In genomic region chr1:153439273-153439672, GRCh38 we compare ENCODE assay signal across 35 cellular contexts. TPM values are rescaled to one million over a fixed set of nuclear protein-coding genes. Genes with fewer than 3 reads are reported as not detected.
"Had no signal": no experiment of that assay in that cellular context is flagged by ENCODE, and none has a peak within 500 bp of the region (broad histone marks: within the 10 kb centered on the region; RNA-seq: fewer than 3 reads in every experiment).

No MANE protein-coding gene starts in this region.

- ATAC-seq: activated CD4-positive, alpha-beta T cell treated with anti-CD3 and anti-CD28 coated beads for 36 hours; activated CD4-positive, CD25-positive, alpha-beta regulatory T cell treated with anti-CD3 and anti-CD28 coated beads, Interleukin-2, amount 50 U/mL, for 24 hours; activated CD8-positive, alpha-beta memory T cell treated with anti-CD3 and anti-CD28 coated beads, Interleukin-2, amount 10 ng/mL, durations not matched to agents 7 days and 5 days; activated CD8-positive, alpha-beta T cell treated with anti-CD3 and anti-CD28 coated beads, Interleukin-2, amount 10 ng/mL, durations not matched to agents 7 days and 5 days had no signal

- H3K4me1 Mint-ChIP-seq: activated B cell treated with CpG ODN at 0.5 μM for 24 hours; activated CD4-positive, alpha-beta memory T cell treated with anti-CD3 and anti-CD28 coated beads, Interleukin-2, amount 10 ng/mL, durations not matched to agents 7 days and 5 days; activated CD4-positive, alpha-beta T cell treated with anti-CD3 and anti-CD28 coated beads for 36 hours; activated CD4-positive, alpha-beta T cell treated with anti-CD3 and anti-CD28 coated beads, Interleukin-2, amount 10 ng/mL, durations not matched to agents 7 days and 5 days; activated CD8-positive, alpha-beta memory T cell treated with anti-CD3 and anti-CD28 coated beads, Interleukin-2, amount 10 ng/mL, durations not matched to agents 7 days and 5 days; activated naive CD4-positive, alpha-beta T cell treated with anti-CD3 and anti-CD28 coated beads, Interleukin-2, amount 10 ng/mL, durations not matched to agents 7 days and 5 days; activated naive CD4-positive, alpha-beta T cell treated with anti-CD3 and anti-CD28 coated beads, Interleukin-2, amount 50 U/mL, for 24 hours; brain; central memory CD8-positive, alpha-beta T cell had no signal

- H3K27ac Mint-ChIP-seq: activated B cell treated with CpG ODN at 0.5 μM for 24 hours; activated CD4-positive, alpha-beta memory T cell treated with anti-CD3 and anti-CD28 coated beads, Interleukin-2, amount 10 ng/mL, durations not matched to agents 7 days and 5 days; activated CD4-positive, alpha-beta T cell treated with anti-CD3 and anti-CD28 coated beads for 36 hours; activated CD4-positive, alpha-beta T cell treated with anti-CD3 and anti-CD28 coated beads, Interleukin-2, amount 10 ng/mL, durations not matched to agents 7 days and 5 days; activated CD8-positive, alpha-beta memory T cell treated with anti-CD3 and anti-CD28 coated beads, Interleukin-2, amount 10 ng/mL, durations not matched to agents 7 days and 5 days; activated CD8-positive, alpha-beta T cell treated with anti-CD3 and anti-CD28 coated beads, Interleukin-2, amount 10 ng/mL, durations not matched to agents 7 days and 5 days; activated naive CD4-positive, alpha-beta T cell treated with anti-CD3 and anti-CD28 coated beads, Interleukin-2, amount 10 ng/mL, durations not matched to agents 7 days and 5 days; activated naive CD4-positive, alpha-beta T cell treated with anti-CD3 and anti-CD28 coated beads, Interleukin-2, amount 50 U/mL, for 24 hours; activated naive CD8-positive, alpha-beta T cell; activated T-cell treated with anti-CD3 and anti-CD28 coated beads, Interleukin-2, amount 50 U/mL, for 24 hours; activated T-helper 2 cell treated with anti-CD3 and anti-CD28 coated beads, Interferon-gamma antibody, Interleukin-2, Interleukin-4, amounts not matched to agents 10 μg/mL and 5 μg/mL and 100 μg/mL, durations not matched to agents 14 hours and 24 hours and 36 hours; brain; T-helper 1 cell treated with Interleukin-12 subunit alpha and Interleukin-12 subunit beta and Interleukin-4 antibody, amounts not matched to agents 30 μg/mL and 1 μg/mL, for 36 hours; T-helper 2 cell treated with Interferon-gamma antibody and Interleukin-4, amounts not matched to agents 5 μg/mL and 100 μg/mL, for 36 hours had no signal

- H3K4me3 Mint-ChIP-seq: activated B cell treated with CpG ODN at 0.5 μM for 24 hours; activated CD4-positive, alpha-beta memory T cell treated with anti-CD3 and anti-CD28 coated beads, Interleukin-2, amount 10 ng/mL, durations not matched to agents 7 days and 5 days; activated CD4-positive, alpha-beta T cell treated with anti-CD3 and anti-CD28 coated beads for 36 hours; activated CD4-positive, alpha-beta T cell treated with anti-CD3 and anti-CD28 coated beads, Interleukin-2, amount 10 ng/mL, durations not matched to agents 7 days and 5 days; activated CD8-positive, alpha-beta memory T cell treated with anti-CD3 and anti-CD28 coated beads, Interleukin-2, amount 10 ng/mL, durations not matched to agents 7 days and 5 days; activated CD8-positive, alpha-beta T cell treated with anti-CD3 and anti-CD28 coated beads, Interleukin-2, amount 10 ng/mL, durations not matched to agents 7 days and 5 days; activated naive CD4-positive, alpha-beta T cell treated with anti-CD3 and anti-CD28 coated beads, Interleukin-2, amount 10 ng/mL, durations not matched to agents 7 days and 5 days; activated naive CD4-positive, alpha-beta T cell treated with anti-CD3 and anti-CD28 coated beads, Interleukin-2, amount 50 U/mL, for 24 hours; activated naive CD8-positive, alpha-beta T cell; activated T-cell treated with anti-CD3 and anti-CD28 coated beads, Interleukin-2, amount 50 U/mL, for 24 hours; brain; central memory CD8-positive, alpha-beta T cell; T-helper 1 cell treated with Interleukin-12 subunit alpha and Interleukin-12 subunit beta and Interleukin-4 antibody, amounts not matched to agents 30 μg/mL and 1 μg/mL, for 36 hours; T-helper 2 cell treated with Interferon-gamma antibody and Interleukin-4, amounts not matched to agents 5 μg/mL and 100 μg/mL, for 36 hours had no signal

- H3K36me3 Mint-ChIP-seq: activated CD8-positive, alpha-beta memory T cell treated with anti-CD3 and anti-CD28 coated beads, Interleukin-2, amount 10 ng/mL, durations not matched to agents 7 days and 5 days; activated naive CD4-positive, alpha-beta T cell treated with anti-CD3 and anti-CD28 coated beads, Interleukin-2, amount 10 ng/mL, durations not matched to agents 7 days and 5 days; activated naive CD4-positive, alpha-beta T cell treated with anti-CD3 and anti-CD28 coated beads, Interleukin-2, amount 50 U/mL, for 24 hours; activated naive CD8-positive, alpha-beta T cell; brain had no signal

- H3K9me3 Mint-ChIP-seq: activated B cell treated with CpG ODN at 0.5 μM for 24 hours; activated CD4-positive, alpha-beta memory T cell treated with anti-CD3 and anti-CD28 coated beads, Interleukin-2, amount 10 ng/mL, durations not matched to agents 7 days and 5 days; activated CD4-positive, alpha-beta T cell treated with anti-CD3 and anti-CD28 coated beads, Interleukin-2, amount 10 ng/mL, durations not matched to agents 7 days and 5 days; activated naive CD4-positive, alpha-beta T cell treated with anti-CD3 and anti-CD28 coated beads, Interleukin-2, amount 10 ng/mL, durations not matched to agents 7 days and 5 days; activated naive CD4-positive, alpha-beta T cell treated with anti-CD3 and anti-CD28 coated beads, Interleukin-2, amount 50 U/mL, for 24 hours; activated T-cell treated with anti-CD3 and anti-CD28 coated beads, Interleukin-2, amount 50 U/mL, for 24 hours; activated T-helper 2 cell treated with anti-CD3 and anti-CD28 coated beads, Interferon-gamma antibody, Interleukin-2, Interleukin-4, amounts not matched to agents 10 μg/mL and 5 μg/mL and 100 μg/mL, durations not matched to agents 14 hours and 24 hours and 36 hours; central memory CD8-positive, alpha-beta T cell; T-helper 1 cell treated with Interleukin-12 subunit alpha and Interleukin-12 subunit beta and Interleukin-4 antibody, amounts not matched to agents 30 μg/mL and 1 μg/mL, for 36 hours; T-helper 2 cell treated with Interferon-gamma antibody and Interleukin-4, amounts not matched to agents 5 μg/mL and 100 μg/mL, for 36 hours had no signal

- DNase-seq: activated B cell treated with CpG ODN at 0.5 μM for 24 hours; activated CD4-positive, alpha-beta memory T cell treated with anti-CD3 and anti-CD28 coated beads, Interleukin-2, amount 10 ng/mL, durations not matched to agents 7 days and 5 days; activated CD4-positive, alpha-beta T cell treated with anti-CD3 and anti-CD28 coated beads for 1 hour; activated CD4-positive, alpha-beta T cell treated with anti-CD3 and anti-CD28 coated beads for 36 hours; activated CD4-positive, alpha-beta T cell treated with anti-CD3 and anti-CD28 coated beads for 48 hours; activated CD4-positive, alpha-beta T cell treated with anti-CD3 and anti-CD28 coated beads, Interleukin-2, amount 10 ng/mL, durations not matched to agents 7 days and 5 days; activated CD4-positive, alpha-beta T cell treated with anti-CD3 and anti-CD28 coated beads, Interleukin-2, amount 50 U/mL, for 48 hours; activated CD8-positive, alpha-beta memory T cell treated with anti-CD3 and anti-CD28 coated beads for 24 hours; activated CD8-positive, alpha-beta memory T cell treated with anti-CD3 and anti-CD28 coated beads, Interleukin-2, amount 10 ng/mL, durations not matched to agents 7 days and 5 days; activated CD8-positive, alpha-beta T cell treated with anti-CD3 and anti-CD28 coated beads, Interleukin-2, amount 10 ng/mL, durations not matched to agents 7 days and 5 days; activated effector memory CD4-positive, alpha-beta T cell treated with Interleukin-2 at 50 U/mL for 16 hours; activated gamma-delta T cell; activated naive CD4-positive, alpha-beta T cell treated with anti-CD3 and anti-CD28 coated beads, Interleukin-2, amount 10 ng/mL, durations not matched to agents 7 days and 5 days; activated naive CD4-positive, alpha-beta T cell treated with Interleukin-2 at 50 U/mL for 16 hours; activated T-cell treated with anti-CD3 and anti-CD28 coated beads, Interleukin-2, amount 50 U/mL, for 24 hours; activated T-cell treated with anti-CD3 and anti-CD28 coated beads, Interleukin-2, amount 50 U/mL, for 48 hours; amygdala; anterior cingulate cortex; caudate nucleus; cerebellar nuclear complex; SW 1271; T-helper 1 cell; T-helper 2 cell; T-helper 9 cell had no signal

- H3K27me3 Mint-ChIP-seq: activated CD4-positive, alpha-beta T cell treated with anti-CD3 and anti-CD28 coated beads, Interleukin-2, amount 10 ng/mL, durations not matched to agents 7 days and 5 days had no signal

RNA-seq across cellular contexts. Expression of gene S100A7, which starts 21.2 kb away (rescaled TPM):
- total RNA-seq: activated B cell treated with CpG ODN at 0.5 μM for 24 hours; activated CD4-positive, alpha-beta memory T cell treated with anti-CD3 and anti-CD28 coated beads, Interleukin-2, amount 10 ng/mL, durations not matched to agents 7 days and 5 days; activated CD4-positive, alpha-beta T cell treated with anti-CD3 and anti-CD28 coated beads for 36 hours; activated CD4-positive, alpha-beta T cell treated with anti-CD3 and anti-CD28 coated beads, Interleukin-2, amount 10 ng/mL, durations not matched to agents 7 days and 5 days; activated CD8-positive, alpha-beta memory T cell treated with anti-CD3 and anti-CD28 coated beads, Interleukin-2, amount 10 ng/mL, durations not matched to agents 7 days and 5 days; activated CD8-positive, alpha-beta T cell treated with anti-CD3 and anti-CD28 coated beads, Interleukin-2, amount 10 ng/mL, durations not matched to agents 7 days and 5 days; activated T-helper 2 cell treated with anti-CD3 and anti-CD28 coated beads, Interferon-gamma antibody, Interleukin-2, Interleukin-4, amounts not matched to agents 10 μg/mL and 5 μg/mL and 100 μg/mL, durations not matched to agents 14 hours and 24 hours and 36 hours; ascending aorta; bronchial epithelial cell; cardiac muscle cell had no signal

RNA-seq across cellular contexts. Expression of gene S100A7A, which starts 23.0 kb away (rescaled TPM):
- total RNA-seq: activated B cell treated with CpG ODN at 0.5 μM for 24 hours; activated CD4-positive, alpha-beta memory T cell treated with anti-CD3 and anti-CD28 coated beads, Interleukin-2, amount 10 ng/mL, durations not matched to agents 7 days and 5 days; activated CD4-positive, alpha-beta T cell treated with anti-CD3 and anti-CD28 coated beads for 36 hours; activated CD4-positive, alpha-beta T cell treated with anti-CD3 and anti-CD28 coated beads, Interleukin-2, amount 10 ng/mL, durations not matched to agents 7 days and 5 days; activated CD8-positive, alpha-beta memory T cell treated with anti-CD3 and anti-CD28 coated beads, Interleukin-2, amount 10 ng/mL, durations not matched to agents 7 days and 5 days; activated CD8-positive, alpha-beta T cell treated with anti-CD3 and anti-CD28 coated beads, Interleukin-2, amount 10 ng/mL, durations not matched to agents 7 days and 5 days; activated T-helper 2 cell treated with anti-CD3 and anti-CD28 coated beads, Interferon-gamma antibody, Interleukin-2, Interleukin-4, amounts not matched to agents 10 μg/mL and 5 μg/mL and 100 μg/mL, durations not matched to agents 14 hours and 24 hours and 36 hours; ascending aorta; bronchial epithelial cell; cardiac muscle cell had no signal

RNA-seq across cellular contexts. Expression of gene S100A8, which starts 48.4 kb away (rescaled TPM):
- total RNA-seq: activated B cell treated with CpG ODN at 0.5 μM for 24 hours; activated CD4-positive, alpha-beta memory T cell treated with anti-CD3 and anti-CD28 coated beads, Interleukin-2, amount 10 ng/mL, durations not matched to agents 7 days and 5 days; activated CD4-positive, alpha-beta T cell treated with anti-CD3 and anti-CD28 coated beads for 36 hours; activated CD4-positive, alpha-beta T cell treated with anti-CD3 and anti-CD28 coated beads, Interleukin-2, amount 10 ng/mL, durations not matched to agents 7 days and 5 days; activated CD8-positive, alpha-beta memory T cell treated with anti-CD3 and anti-CD28 coated beads, Interleukin-2, amount 10 ng/mL, durations not matched to agents 7 days and 5 days; activated CD8-positive, alpha-beta T cell treated with anti-CD3 and anti-CD28 coated beads, Interleukin-2, amount 10 ng/mL, durations not matched to agents 7 days and 5 days; activated T-helper 2 cell treated with anti-CD3 and anti-CD28 coated beads, Interferon-gamma antibody, Interleukin-2, Interleukin-4, amounts not matched to agents 10 μg/mL and 5 μg/mL and 100 μg/mL, durations not matched to agents 14 hours and 24 hours and 36 hours; cardiac muscle cell had no signal
